1 cellular context compared by ENCODE assay signal in genomic region chr5:43313035-43313853, GRCh38.
TF ChIP-seq lines count a peak whose summit lies in the region.

HMGCS1 (minus strand) TSS chr5:43313412; CDS start chr5:43298965, 14,447 bp downstream.

TF ChIP-seq in GM12878, 131 proteins besides CTCF, POLR2A, EP300 and RAD21 (continued from another document and continues in another):
- TF ChIP-seq SKIL (IDR thresholded peaks at IDR 0.05; ENCODE audit: low read depth, poor library complexity, severe bottlenecking), result peak; percentile 67
- TF ChIP-seq YBX1 (IDR thresholded peaks at IDR 0.05), result no peak
- TF ChIP-seq SREBF2 (IDR thresholded peaks at IDR 0.05; ENCODE audit: low read length), result peak; percentile 88
- TF ChIP-seq FOXK2 (IDR thresholded peaks at IDR 0.05), result no peak
- TF ChIP-seq NRF1 (conservative IDR thresholded peaks at IDR 0.05; ENCODE audit: low read depth, low read length), result no peak
- TF ChIP-seq HDAC2 (IDR thresholded peaks at IDR 0.05), result no peak
- TF ChIP-seq ETV6 (conservative IDR thresholded peaks at IDR 0.05 in 1 of 2, IDR thresholded peaks at IDR 0.05 in 1 of 2; ENCODE audit: borderline replicate concordance in 1 of 2, low read depth in 1 of 2), result no peak
- TF ChIP-seq, protein P1, sequence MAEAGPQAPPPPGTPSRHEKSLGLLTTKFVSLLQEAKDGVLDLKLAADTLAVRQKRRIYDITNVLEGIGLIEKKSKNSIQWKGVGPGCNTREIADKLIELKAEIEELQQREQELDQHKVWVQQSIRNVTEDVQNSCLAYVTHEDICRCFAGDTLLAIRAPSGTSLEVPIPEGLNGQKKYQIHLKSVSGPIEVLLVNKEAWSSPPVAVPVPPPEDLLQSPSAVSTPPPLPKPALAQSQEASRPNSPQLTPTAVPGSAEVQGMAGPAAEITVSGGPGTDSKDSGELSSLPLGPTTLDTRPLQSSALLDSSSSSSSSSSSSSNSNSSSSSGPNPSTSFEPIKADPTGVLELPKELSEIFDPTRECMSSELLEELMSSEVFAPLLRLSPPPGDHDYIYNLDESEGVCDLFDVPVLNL (IDR thresholded peaks at IDR 0.05; ENCODE audit: low read depth, low read length), result 0 out of 2 replicates have a peak, but pooled peaks have one; percentile 20
- peak; percentile 92 for TF ChIP-seq CREM (IDR thresholded peaks at IDR 0.05; ENCODE audit: low read depth)
- TF ChIP-seq RUNX3 (IDR thresholded peaks at IDR 0.05; ENCODE audit: low read length), result peak; percentile 21
- peak; percentile 87; the same call in 1 of the 3 replicates for TF ChIP-seq POU2F2 (IDR thresholded peaks at IDR 0.05; ENCODE audit: borderline replicate concordance, low read depth, low read length)
- TF ChIP-seq ZNF622 (IDR thresholded peaks at IDR 0.05), result no peak
- no peak for TF ChIP-seq EED (IDR thresholded peaks at IDR 0.05; ENCODE audit: low read depth)
- TF ChIP-seq SPI1 (IDR thresholded peaks at IDR 0.05; ENCODE audit: borderline replicate concordance, insufficient read depth, low read depth, low read length), result peak; percentile 59; the same call in 1 of the 2 replicates
- TF ChIP-seq, protein P2, sequence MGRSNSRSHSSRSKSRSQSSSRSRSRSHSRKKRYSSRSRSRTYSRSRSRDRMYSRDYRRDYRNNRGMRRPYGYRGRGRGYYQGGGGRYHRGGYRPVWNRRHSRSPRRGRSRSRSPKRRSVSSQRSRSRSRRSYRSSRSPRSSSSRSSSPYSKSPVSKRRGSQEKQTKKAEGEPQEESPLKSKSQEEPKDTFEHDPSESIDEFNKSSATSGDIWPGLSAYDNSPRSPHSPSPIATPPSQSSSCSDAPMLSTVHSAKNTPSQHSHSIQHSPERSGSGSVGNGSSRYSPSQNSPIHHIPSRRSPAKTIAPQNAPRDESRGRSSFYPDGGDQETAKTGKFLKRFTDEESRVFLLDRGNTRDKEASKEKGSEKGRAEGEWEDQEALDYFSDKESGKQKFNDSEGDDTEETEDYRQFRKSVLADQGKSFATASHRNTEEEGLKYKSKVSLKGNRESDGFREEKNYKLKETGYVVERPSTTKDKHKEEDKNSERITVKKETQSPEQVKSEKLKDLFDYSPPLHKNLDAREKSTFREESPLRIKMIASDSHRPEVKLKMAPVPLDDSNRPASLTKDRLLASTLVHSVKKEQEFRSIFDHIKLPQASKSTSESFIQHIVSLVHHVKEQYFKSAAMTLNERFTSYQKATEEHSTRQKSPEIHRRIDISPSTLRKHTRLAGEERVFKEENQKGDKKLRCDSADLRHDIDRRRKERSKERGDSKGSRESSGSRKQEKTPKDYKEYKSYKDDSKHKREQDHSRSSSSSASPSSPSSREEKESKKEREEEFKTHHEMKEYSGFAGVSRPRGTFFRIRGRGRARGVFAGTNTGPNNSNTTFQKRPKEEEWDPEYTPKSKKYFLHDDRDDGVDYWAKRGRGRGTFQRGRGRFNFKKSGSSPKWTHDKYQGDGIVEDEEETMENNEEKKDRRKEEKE (IDR thresholded peaks at IDR 0.05), result no peak
- TF ChIP-seq CHD2 (IDR thresholded peaks at IDR 0.05; ENCODE audit: borderline replicate concordance, low read depth, low read length), result peak; percentile 95
- TF ChIP-seq ZBTB11 (CRISPR knock-in tag; IDR thresholded peaks at IDR 0.05), result no peak
- TF ChIP-seq REST (IDR thresholded peaks at IDR 0.05; ENCODE audit: low read depth, low read length), result no peak
- no peak for TF ChIP-seq MTA3 (IDR thresholded peaks at IDR 0.05; ENCODE audit: borderline replicate concordance, low read length)
- TF ChIP-seq SP1 (IDR thresholded peaks at IDR 0.05; ENCODE audit: low read depth, low read length), result peak; percentile 99
- peak in 1 of 2 experiments; percentile 36; a peak in 1 of 3 replicates for TF ChIP-seq EGR1 (IDR thresholded peaks at IDR 0.05; ENCODE audit: borderline replicate concordance in 1 of 2, low read depth in 2 of 2, low read length in 2 of 2)
- peak; percentile 85 for TF ChIP-seq BACH1 (IDR thresholded peaks at IDR 0.05; ENCODE audit: borderline replicate concordance)
- TF ChIP-seq, protein P3, sequence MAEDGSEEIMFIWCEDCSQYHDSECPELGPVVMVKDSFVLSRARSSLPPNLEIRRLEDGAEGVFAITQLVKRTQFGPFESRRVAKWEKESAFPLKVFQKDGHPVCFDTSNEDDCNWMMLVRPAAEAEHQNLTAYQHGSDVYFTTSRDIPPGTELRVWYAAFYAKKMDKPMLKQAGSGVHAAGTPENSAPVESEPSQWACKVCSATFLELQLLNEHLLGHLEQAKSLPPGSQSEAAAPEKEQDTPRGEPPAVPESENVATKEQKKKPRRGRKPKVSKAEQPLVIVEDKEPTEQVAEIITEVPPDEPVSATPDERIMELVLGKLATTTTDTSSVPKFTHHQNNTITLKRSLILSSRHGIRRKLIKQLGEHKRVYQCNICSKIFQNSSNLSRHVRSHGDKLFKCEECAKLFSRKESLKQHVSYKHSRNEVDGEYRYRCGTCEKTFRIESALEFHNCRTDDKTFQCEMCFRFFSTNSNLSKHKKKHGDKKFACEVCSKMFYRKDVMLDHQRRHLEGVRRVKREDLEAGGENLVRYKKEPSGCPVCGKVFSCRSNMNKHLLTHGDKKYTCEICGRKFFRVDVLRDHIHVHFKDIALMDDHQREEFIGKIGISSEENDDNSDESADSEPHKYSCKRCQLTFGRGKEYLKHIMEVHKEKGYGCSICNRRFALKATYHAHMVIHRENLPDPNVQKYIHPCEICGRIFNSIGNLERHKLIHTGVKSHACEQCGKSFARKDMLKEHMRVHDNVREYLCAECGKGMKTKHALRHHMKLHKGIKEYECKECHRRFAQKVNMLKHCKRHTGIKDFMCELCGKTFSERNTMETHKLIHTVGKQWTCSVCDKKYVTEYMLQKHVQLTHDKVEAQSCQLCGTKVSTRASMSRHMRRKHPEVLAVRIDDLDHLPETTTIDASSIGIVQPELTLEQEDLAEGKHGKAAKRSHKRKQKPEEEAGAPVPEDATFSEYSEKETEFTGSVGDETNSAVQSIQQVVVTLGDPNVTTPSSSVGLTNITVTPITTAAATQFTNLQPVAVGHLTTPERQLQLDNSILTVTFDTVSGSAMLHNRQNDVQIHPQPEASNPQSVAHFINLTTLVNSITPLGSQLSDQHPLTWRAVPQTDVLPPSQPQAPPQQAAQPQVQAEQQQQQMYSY (CRISPR knock-in tag; IDR thresholded peaks at IDR 0.05), result no peak
- peak; percentile 96 for TF ChIP-seq PBX3 (IDR thresholded peaks at IDR 0.05; ENCODE audit: insufficient replicate concordance, low read depth, low read length)
- TF ChIP-seq HDAC6 (IDR thresholded peaks at IDR 0.05; ENCODE audit: unreplicated experiment), result peak; percentile 85
- no peak for TF ChIP-seq ZZZ3 (IDR thresholded peaks at IDR 0.05; ENCODE audit: control insufficient read depth, insufficient read length, low read depth)
- TF ChIP-seq, protein P4, sequence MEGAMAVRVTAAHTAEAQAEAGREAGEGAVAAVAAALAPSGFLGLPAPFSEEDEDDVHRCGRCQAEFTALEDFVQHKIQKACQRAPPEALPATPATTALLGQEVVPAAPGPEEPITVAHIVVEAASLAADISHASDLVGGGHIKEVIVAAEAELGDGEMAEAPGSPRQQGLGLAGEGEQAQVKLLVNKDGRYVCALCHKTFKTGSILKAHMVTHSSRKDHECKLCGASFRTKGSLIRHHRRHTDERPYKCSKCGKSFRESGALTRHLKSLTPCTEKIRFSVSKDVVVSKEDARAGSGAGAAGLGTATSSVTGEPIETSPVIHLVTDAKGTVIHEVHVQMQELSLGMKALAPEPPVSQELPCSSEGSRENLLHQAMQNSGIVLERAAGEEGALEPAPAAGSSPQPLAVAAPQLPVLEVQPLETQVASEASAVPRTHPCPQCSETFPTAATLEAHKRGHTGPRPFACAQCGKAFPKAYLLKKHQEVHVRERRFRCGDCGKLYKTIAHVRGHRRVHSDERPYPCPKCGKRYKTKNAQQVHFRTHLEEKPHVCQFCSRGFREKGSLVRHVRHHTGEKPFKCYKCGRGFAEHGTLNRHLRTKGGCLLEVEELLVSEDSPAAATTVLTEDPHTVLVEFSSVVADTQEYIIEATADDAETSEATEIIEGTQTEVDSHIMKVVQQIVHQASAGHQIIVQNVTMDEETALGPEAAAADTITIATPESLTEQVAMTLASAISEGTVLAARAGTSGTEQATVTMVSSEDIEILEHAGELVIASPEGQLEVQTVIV (IDR thresholded peaks at IDR 0.05; ENCODE audit: borderline replicate concordance, partially characterized antibody), result peak; percentile 98
- TF ChIP-seq KLF5 (IDR thresholded peaks at IDR 0.05; ENCODE audit: partially characterized antibody), result peak; percentile 61
- TF ChIP-seq JUND (IDR thresholded peaks at IDR 0.05; ENCODE audit: low read depth, low read length), result no peak
- TF ChIP-seq, protein P5, sequence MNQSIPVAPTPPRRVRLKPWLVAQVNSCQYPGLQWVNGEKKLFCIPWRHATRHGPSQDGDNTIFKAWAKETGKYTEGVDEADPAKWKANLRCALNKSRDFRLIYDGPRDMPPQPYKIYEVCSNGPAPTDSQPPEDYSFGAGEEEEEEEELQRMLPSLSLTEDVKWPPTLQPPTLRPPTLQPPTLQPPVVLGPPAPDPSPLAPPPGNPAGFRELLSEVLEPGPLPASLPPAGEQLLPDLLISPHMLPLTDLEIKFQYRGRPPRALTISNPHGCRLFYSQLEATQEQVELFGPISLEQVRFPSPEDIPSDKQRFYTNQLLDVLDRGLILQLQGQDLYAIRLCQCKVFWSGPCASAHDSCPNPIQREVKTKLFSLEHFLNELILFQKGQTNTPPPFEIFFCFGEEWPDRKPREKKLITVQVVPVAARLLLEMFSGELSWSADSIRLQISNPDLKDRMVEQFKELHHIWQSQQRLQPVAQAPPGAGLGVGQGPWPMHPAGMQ (IDR thresholded peaks at IDR 0.05; ENCODE audit: borderline replicate concordance), result no peak
- no peak for TF ChIP-seq CHD1 (IDR thresholded peaks at IDR 0.05; ENCODE audit: low read depth, low read length)
- TF ChIP-seq MYB (IDR thresholded peaks at IDR 0.05; ENCODE audit: borderline replicate concordance, low read depth, low read length), result no peak
- TF ChIP-seq NFYA (IDR thresholded peaks at IDR 0.05; ENCODE audit: borderline replicate concordance, low read depth, low read length), result peak; percentile 35; the same call in 1 of the 2 replicates
- TF ChIP-seq MXI1 (IDR thresholded peaks at IDR 0.05; ENCODE audit: low read depth, low read length), result peak; percentile 20
- TF ChIP-seq TCF7 (IDR thresholded peaks at IDR 0.05; ENCODE audit: borderline replicate concordance), result no peak
- TF ChIP-seq RBBP5 (conservative IDR thresholded peaks at IDR 0.05), result no peak
